ENCODE assay signal across 19 cellular contexts in genomic region chr6:23002044-23002619, GRCh38.
"Had no signal": no experiment of that assay in that cellular context is flagged by ENCODE, and none has a peak within 500 bp of the region (broad histone marks: within the 10 kb centered on the region; RNA-seq: fewer than 3 reads in every experiment).

No MANE protein-coding gene starts in this region.

- H3K9ac ChIP-seq: neural progenitor cell had no signal

- H3K9me3 Mint-ChIP-seq: activated CD4-positive, alpha-beta T cell treated with anti-CD3 and anti-CD28 coated beads, Interleukin-2, amount 10 ng/mL, durations not matched to agents 7 days and 5 days had no signal

- H3K36me3 ChIP-seq: esophagus muscularis mucosa, gastroesophageal sphincter, heart left ventricle, neural progenitor cell, sigmoid colon, upper lobe of right lung had no signal

- H3K4me1 ChIP-seq: esophagus muscularis mucosa, gastroesophageal sphincter, neural progenitor cell, upper lobe of right lung had no signal

- H3K4me3 Mint-ChIP-seq: activated CD4-positive, alpha-beta T cell treated with anti-CD3 and anti-CD28 coated beads, Interleukin-2, amount 10 ng/mL, durations not matched to agents 7 days and 5 days; activated CD8-positive, alpha-beta T cell treated with anti-CD3 and anti-CD28 coated beads, Interleukin-2, amount 10 ng/mL, durations not matched to agents 7 days and 5 days; activated T-cell treated with anti-CD3 and anti-CD28 coated beads, Interleukin-2, amount 50 U/mL, for 4 hours; memory B cell; naive B cell; neural progenitor cell had no signal

- H3K4me1 Mint-ChIP-seq: activated CD4-positive, alpha-beta T cell treated with anti-CD3 and anti-CD28 coated beads, Interleukin-2, amount 10 ng/mL, durations not matched to agents 7 days and 5 days; memory B cell; naive B cell had no signal

- H3K27ac ChIP-seq: esophagus muscularis mucosa, gastroesophageal sphincter, heart left ventricle, neural progenitor cell, sigmoid colon, upper lobe of right lung had no signal

- H3K36me3 Mint-ChIP-seq: memory B cell, naive B cell, neural progenitor cell had no signal

- H3K9me3 ChIP-seq: esophagus muscularis mucosa, gastroesophageal sphincter, heart left ventricle, mucosa of descending colon, sigmoid colon, upper lobe of right lung had no signal

- H3K27me3 Mint-ChIP-seq: activated CD4-positive, alpha-beta T cell treated with anti-CD3 and anti-CD28 coated beads, Interleukin-2, amount 10 ng/mL, durations not matched to agents 7 days and 5 days; memory B cell had no signal

- H3K27me3 ChIP-seq: esophagus muscularis mucosa, gastroesophageal sphincter, heart left ventricle, neural progenitor cell, sigmoid colon, upper lobe of right lung had no signal

- DNase-seq: activated CD4-positive, alpha-beta T cell treated with anti-CD3 and anti-CD28 coated beads, Interleukin-2, amount 10 ng/mL, durations not matched to agents 7 days and 5 days; activated CD8-positive, alpha-beta T cell treated with anti-CD3 and anti-CD28 coated beads, Interleukin-2, amount 10 ng/mL, durations not matched to agents 7 days and 5 days; activated naive CD4-positive, alpha-beta T cell treated with anti-CD3 and anti-CD28 coated beads, Interleukin-2, amount 50 U/mL, for 16 hours; activated T-cell treated with anti-CD3 and anti-CD28 coated beads, Interleukin-2, amount 50 U/mL, for 4 hours; cerebellar nuclear complex; effector CD8-positive, alpha-beta T cell; heart left ventricle; left ventricle myocardium superior; mucosa of descending colon; naive B cell; sigmoid colon; stimulated activated naive CD4-positive, alpha-beta T cell; T-helper 1 cell; T-helper 9 cell; upper lobe of right lung had no signal

- H2AFZ ChIP-seq: neural progenitor cell had no signal

- H3K4me3 ChIP-seq: esophagus muscularis mucosa, gastroesophageal sphincter, heart left ventricle, mucosa of descending colon, neural progenitor cell, sigmoid colon, upper lobe of right lung had no signal

- H3K4me2 ChIP-seq: neural progenitor cell had no signal

- H3K27ac Mint-ChIP-seq: activated CD4-positive, alpha-beta T cell treated with anti-CD3 and anti-CD28 coated beads, Interleukin-2, amount 10 ng/mL, durations not matched to agents 7 days and 5 days; activated CD8-positive, alpha-beta T cell treated with anti-CD3 and anti-CD28 coated beads, Interleukin-2, amount 10 ng/mL, durations not matched to agents 7 days and 5 days; memory B cell; naive B cell; neural progenitor cell had no signal
